In the genomic region with DNA sequence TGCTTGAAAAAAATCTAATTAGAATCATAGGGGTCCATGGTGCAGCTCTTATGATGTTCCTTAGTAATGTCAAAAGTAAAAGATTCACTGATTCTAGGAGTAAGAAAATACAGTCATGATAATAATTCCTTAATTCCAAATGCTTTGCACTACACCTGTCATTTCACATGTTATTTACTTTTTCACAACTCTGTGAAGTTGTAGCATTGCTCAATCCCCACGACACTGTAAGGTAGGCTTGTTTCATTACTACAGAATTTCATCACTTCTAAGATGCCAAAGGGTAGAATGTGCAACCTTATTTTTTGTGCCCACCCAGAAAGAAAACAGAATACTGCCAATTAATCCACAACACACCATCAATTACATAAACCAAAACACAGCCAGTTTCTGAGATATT, we compare ENCODE assay signal across 23 cellular contexts. TPM values are rescaled to one million over a fixed set of nuclear protein-coding genes. Genes with fewer than 3 reads are reported as not detected.
"Had no signal": no experiment of that assay in that cellular context is flagged by ENCODE, and none has a peak within 500 bp of the region (broad histone marks: within the 10 kb centered on the region; RNA-seq: fewer than 3 reads in every experiment).

No MANE protein-coding gene starts in this region.

- H3K27ac ChIP-seq: left lung, ovary, sigmoid colon, spleen had no signal

- H3K4me3 ChIP-seq: left lung, lung, mucosa of descending colon, ovary, sigmoid colon, spleen, tibial nerve had no signal

- H3K4me1 ChIP-seq: spleen had no signal

- ATAC-seq: left cardiac atrium; left lung; mucosa of descending colon; naive thymus-derived CD4-positive, alpha-beta T cell; natural killer cell treated with Interleukin-12 subunit alpha and Interleukin-12 subunit beta and Interleukin-15 and Interleukin-18, amount 100 ng/mL, for 72 hours; right cardiac atrium; stimulated activated memory B cell treated with anti-CD40 and anti-IgM and Interleukin-4, amounts not matched to agents 10 μg/mL and 1 μg/mL and 100 μg/mL, for 72 hours; stimulated activated naive CD8-positive, alpha-beta T cell treated with anti-CD3 and anti-CD28 coated beads, Interleukin-15, amount 100 ng/mL, for 72 hours had no signal

- H3K9me3 ChIP-seq: left lung, mucosa of descending colon, ovary, sigmoid colon, spleen, tibial nerve had no signal

- H3K27me3 ChIP-seq: left lung, ovary, sigmoid colon, tibial nerve had no signal

- H3K36me3 ChIP-seq: left lung, ovary, sigmoid colon, spleen, tibial nerve had no signal

- FAIRE-seq: keratinocyte, small intestine had no signal

- DNase-seq: hippocampal formation; kidney glomerular epithelial cell; left cardiac atrium; left lung; midbrain; mucosa of descending colon; naive thymus-derived CD4-positive, alpha-beta T cell; ovary; retina; right cardiac atrium; sigmoid colon; small intestine; spleen; stimulated activated CD4-positive, alpha-beta T cell treated with anti-CD3 and anti-CD28 coated beads, Interleukin-4, amount 100 ng/mL, for 4 hours; stimulated activated CD8-positive, alpha-beta memory T cell treated with anti-CD3 and anti-CD28 coated beads, Interleukin-4, amount 100 ng/mL, for 48 hours; stimulated activated naive CD4-positive, alpha-beta T cell treated with Interleukin-2 at 50 U/mL for 16 hours; stimulated activated naive CD8-positive, alpha-beta T cell treated with anti-CD3 and anti-CD28 coated beads, Interleukin-15, amount 100 ng/mL, for 72 hours; substantia nigra had no signal

RNA-seq across cellular contexts. Expression of a gene that starts 46.1 kb away (rescaled TPM):
- total RNA-seq: naive thymus-derived CD4-positive, alpha-beta T cell; natural killer cell treated with Interleukin-12 subunit alpha and Interleukin-12 subunit beta and Interleukin-15 and Interleukin-18, amount 100 ng/mL, for 72 hours had no signal
